In the genomic region with DNA sequence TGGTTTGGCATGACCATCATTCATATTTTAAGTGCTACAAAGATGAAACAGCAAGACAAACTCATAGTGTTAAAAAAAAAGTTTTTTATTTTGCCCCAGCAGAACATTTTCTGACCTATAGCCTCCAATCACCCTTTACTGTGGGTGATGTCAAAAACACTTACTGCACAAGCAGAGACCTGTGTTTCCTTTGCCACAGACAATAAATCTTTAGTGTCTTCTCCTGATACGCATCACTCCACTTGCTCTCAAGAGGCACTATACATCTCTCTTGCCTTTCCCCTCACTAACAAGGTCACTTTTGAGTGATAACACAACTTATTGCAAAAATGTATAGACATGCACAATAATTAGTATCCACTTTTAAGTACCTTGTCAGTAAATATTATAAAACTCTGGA, we compare ENCODE assay signal across 24 cellular contexts.
"Had no signal": no experiment of that assay in that cellular context is flagged by ENCODE, and none has a peak within 500 bp of the region (broad histone marks: within the 10 kb centered on the region; RNA-seq: fewer than 3 reads in every experiment).

No MANE protein-coding gene starts in this region.

- H3K4me3 ChIP-seq: ascending aorta, body of pancreas, Peyer's patch had no signal

- H3K27ac Mint-ChIP-seq: activated CD8-positive, alpha-beta T cell treated with anti-CD3 and anti-CD28 coated beads, Interleukin-2, amount 10 ng/mL, durations not matched to agents 7 days and 5 days; activated naive CD4-positive, alpha-beta T cell treated with anti-CD3 and anti-CD28 coated beads, Interleukin-2, amount 50 U/mL, for 24 hours; T-cell had no signal

- H3K27ac ChIP-seq: ascending aorta, body of pancreas, Peyer's patch, VCaP had no signal

- H3K4me3 Mint-ChIP-seq: activated CD8-positive, alpha-beta T cell treated with anti-CD3 and anti-CD28 coated beads, Interleukin-2, amount 10 ng/mL, durations not matched to agents 7 days and 5 days; activated naive CD4-positive, alpha-beta T cell treated with anti-CD3 and anti-CD28 coated beads, Interleukin-2, amount 50 U/mL, for 24 hours; central memory CD8-positive, alpha-beta T cell; T-cell had no signal

- ATAC-seq: activated CD8-positive, alpha-beta T cell treated with anti-CD3 and anti-CD28 coated beads, Interleukin-2, amount 10 ng/mL, durations not matched to agents 7 days and 5 days; body of pancreas; T-cell had no signal

- H3K9me3 Mint-ChIP-seq: activated naive CD4-positive, alpha-beta T cell treated with anti-CD3 and anti-CD28 coated beads, Interleukin-2, amount 50 U/mL, for 24 hours; central memory CD8-positive, alpha-beta T cell; T-cell had no signal

- H3K27me3 ChIP-seq: ascending aorta, body of pancreas, Peyer's patch had no signal

- H3K27me3 Mint-ChIP-seq: activated naive CD4-positive, alpha-beta T cell treated with anti-CD3 and anti-CD28 coated beads, Interleukin-2, amount 50 U/mL, for 24 hours; central memory CD8-positive, alpha-beta T cell; T-cell had no signal

- H3K4me1 ChIP-seq: ascending aorta, body of pancreas, Peyer's patch had no signal

- H3K9me3 ChIP-seq: ascending aorta, body of pancreas, Peyer's patch had no signal

- DNase-seq: activated CD4-positive, alpha-beta T cell treated with anti-CD3 and anti-CD28 coated beads for 4 hours; activated CD4-positive, alpha-beta T cell treated with anti-CD3 and anti-CD28 coated beads, Interleukin-2, amount 50 U/mL, for 4 hours; activated CD8-positive, alpha-beta memory T cell treated with anti-CD3 and anti-CD28 coated beads, Interleukin-2, amount 50 U/mL, for 48 hours; activated CD8-positive, alpha-beta T cell treated with anti-CD3 and anti-CD28 coated beads, Interleukin-2, amount 10 ng/mL, durations not matched to agents 7 days and 5 days; activated effector memory CD4-positive, alpha-beta T cell treated with Interleukin-2 at 50 U/mL for 16 hours; activated naive CD4-positive, alpha-beta T cell; activated T-cell treated with anti-CD3 and anti-CD28 coated beads, Interleukin-2, amount 50 U/mL, for 1 hour; amniotic stem cell; body of pancreas; Karpas-422; MM.1S; NCI-H1105; NCI-H146; NCI-H2029; NCI-H2107; NCI-H446; NCI-H524; Peyer's patch; SHP77; T-cell had no signal

- H3K36me3 ChIP-seq: ascending aorta, Peyer's patch had no signal
